In genomic region chr2:201130524-201131186, GRCh38 we compare ENCODE assay signal across 8 cellular contexts. TPM values are rescaled to one million over a fixed set of nuclear protein-coding genes. Genes with fewer than 3 reads are reported as not detected.
DNase-seq lines count a peak whose midpoint lies in the region; ATAC-seq, FAIRE-seq and TF ChIP-seq lines count a peak whose summit lies in the region.

No MANE protein-coding gene starts in this region.

- H3K36me3 ChIP-seq in adrenal gland (replicated peaks in 1 of 2) (peaks cover 0 to 13% of the 10 kb centered on the region in 2 donors), uterus (no peaks in the 10 kb centered on the region)

- peak overlapping the region; percentile 58 for H3K4me3 ChIP-seq in GM08714 (ENCODE audit: low read length)
- peak overlapping the region in 1 of 4 donors; percentile 6 for H3K4me3 ChIP-seq in adrenal gland
- no peak overlapping the region for H3K4me3 ChIP-seq in uterus

- intact Hi-C loops in adrenal gland (cut with DNase I), result no loop called here
- intact Hi-C loops in uterus (cut with DNase I; ENCODE audit: low total_unique reads), result no loop called here

- H3K27ac ChIP-seq in adrenal gland, result peak overlapping the region in 4 of 5 donors; percentile 68 to 83 (median 76)
- H3K27ac ChIP-seq in uterus, result peak overlapping the region; percentile 53 to 80

- 48 to 56% (median 53%) methylated on average over 3 of the region's 3 CpGs for WGBS in adrenal gland, 4 donors

- H3K9me3 ChIP-seq in adrenal gland (replicated peaks in 1 of 3), result no peaks in the 10 kb centered on the region
- no peaks in the 10 kb centered on the region for H3K9me3 ChIP-seq in uterus

- H3K27me3 ChIP-seq in adrenal gland, result no peaks in the 10 kb centered on the region
- no peaks in the 10 kb centered on the region for H3K27me3 ChIP-seq in uterus

- H3K4me1 ChIP-seq in adrenal gland (replicated peaks in 1 of 2) (peaks cover 72 to 90% of the 10 kb centered on the region in 2 donors), uterus (peaks cover 0 to 13% of the 10 kb centered on the region in 2 donors)

- TF ChIP-seq CTCF in adrenal gland (IDR thresholded peaks at IDR 0.05) (no peak), uterus (IDR thresholded peaks at IDR 0.05) (no peak), D721Med (IDR thresholded peaks at IDR 0.05; ENCODE audit: insufficient read depth, missing control alignments) (no peak)

- ATAC-seq in HG03139 (IDR thresholded peaks at IDR 0.05; ENCODE audit: unreplicated experiment), result no peak

- DNase-seq in M059J (ENCODE audit: low read depth) (peak; percentile 91), adrenal gland (peak in 2 of 7 donors; percentile 41 to 49), kidney tubule cell (ENCODE audit: low spot score) (peak; percentile 82), uterus (no peak), D721Med (ENCODE audit: insufficient read length, low spot score) (no peak), cerebellar cortex (ENCODE audit: low spot score) (no peak)

- no peak for FAIRE-seq in D721Med (lab: Jason Lieb, UNC)

- TF ChIP-seq POLR2A in adrenal gland (IDR thresholded peaks at IDR 0.05) (no peak), uterus (IDR thresholded peaks at IDR 0.05) (no peak)

RNA-seq across cellular contexts. Expression of gene CFLAR, which starts 14.7 kb away (rescaled TPM):
- 22.2 and 27.0 TPM in 2 replicates for total RNA-seq in M059J (2014; rRNA removed; shearing (Covaris generic))
- total RNA-seq in adrenal gland (100 to 1,000 TPM in 5 of 8 donors, 10 to 100 TPM in 3; 62.8 to 267 (median 123) TPM), uterus (100 to 1,000 TPM; 176 to 217 (median 201) TPM)
- polyA plus RNA-seq in adrenal gland, result 10 to 100 TPM; 47.1 to 90.7 (median 53.6) TPM

RNA-seq across cellular contexts. Expression of gene CASP10, which starts 52.3 kb away (rescaled TPM):
- 6.4 and 7.9 TPM in 2 replicates for total RNA-seq in M059J (2014; rRNA removed; shearing (Covaris generic))
- total RNA-seq in adrenal gland, result 10 to 100 TPM in 1 of 8 donors, 1 to 10 TPM in 7; 3.3 to 12.8 (median 5.3) TPM
- 1 to 10 TPM; 2.5 to 4.7 (median 2.5) TPM for polyA plus RNA-seq in adrenal gland
- total RNA-seq in uterus, result 10 to 100 TPM in 2 of 4 donors, 1 to 10 TPM in 2; 1.8 to 21.6 (median 11.7) TPM

RNA-seq across cellular contexts. Expression of gene NDUFB3, which starts 58.9 kb away (rescaled TPM):
- 149 and 213 TPM in 2 replicates for total RNA-seq in M059J (2014; rRNA removed; shearing (Covaris generic))
- 100 to 1,000 TPM in 4 of 8 donors, 10 to 100 TPM in 4; 34.5 to 169 (median 98.1) TPM for total RNA-seq in adrenal gland
- polyA plus RNA-seq in adrenal gland, result 100 to 1,000 TPM in 1 of 3 donors, 10 to 100 TPM in 2; 55.6 to 189 (median 91.8) TPM
- 100 to 1,000 TPM in 1 of 4 donors, 10 to 100 TPM in 3; 31.2 to 129 (median 38.3) TPM for total RNA-seq in uterus

RNA-seq across cellular contexts. Expression of gene HYCC2, which starts 59.2 kb away (rescaled TPM):
- total RNA-seq in M059J (2014; rRNA removed; shearing (Covaris generic)), result 6.7 and 8.4 TPM in 2 replicates
- total RNA-seq in adrenal gland (10 to 100 TPM in 6 of 8 donors, 1 to 10 TPM in 2; 5.8 to 36.6 (median 22.4) TPM), uterus (10 to 100 TPM in 2 of 4 donors, 1 to 10 TPM in 2; 2.8 to 36.3 (median 21.1) TPM)
- polyA plus RNA-seq in adrenal gland, result 10 to 100 TPM in 1 of 3 donors, 1 to 10 TPM in 2; 3.9 to 11.7 (median 8.7) TPM

Comparison
In these comparisons a context has a peak if more than half of its experiments do, and no peak if none do; other contexts are left out.
1. DNase-seq: peak in M059J (single experiment) and kidney tubule cell (single experiment); none in uterus (0 of 2), D721Med (single experiment) and cerebellar cortex (single experiment).